16 cellular contexts compared by ENCODE assay signal in genomic region chr16:5451641-5452040, GRCh38.
DNase-seq lines count a peak whose midpoint lies in the region; ATAC-seq, FAIRE-seq and TF ChIP-seq lines count a peak whose summit lies in the region.
"Had no signal": no experiment of that assay in that cellular context is flagged by ENCODE, and none has a peak within 500 bp of the region (broad histone marks: within the 10 kb centered on the region; RNA-seq: fewer than 3 reads in every experiment).

No MANE protein-coding gene starts in this region.

- no peak overlapping the region for H4K5ac ChIP-seq in H9 (ENCODE audit: insufficient read length, low read depth, low read length)
- H4K5ac ChIP-seq in H1 (ENCODE audit: insufficient read length, low read depth, low read length): no peak overlapping the region

- H3K4me1 Mint-ChIP-seq in H9: peaks cover 60 to 62% of the 10 kb centered on the region in 2 experiments
- H3K4me1 Mint-ChIP-seq: CD14-positive monocyte had no signal

- H3K79me1 ChIP-seq in H9 (ENCODE audit: insufficient read depth, low read depth, low read length, poor library complexity, severe bottlenecking) (no peaks in the 10 kb centered on the region), H1 (ENCODE audit: low read depth, low read length) (no peaks in the 10 kb centered on the region), trophoblast cell (ENCODE audit: low read length) (no peaks in the 10 kb centered on the region)

- no peak for TF ChIP-seq RAD21 in H1 (IDR thresholded peaks at IDR 0.05 in 1 of 2, conservative IDR thresholded peaks at IDR 0.05 in 1 of 2; ENCODE audit: low read depth in 2 of 2, low read length in 2 of 2)

- no peak overlapping the region for H2AK5ac ChIP-seq in H9 (ENCODE audit: insufficient read length, low read length)
- no peak overlapping the region for H2AK5ac ChIP-seq in H1 (ENCODE audit: low read depth, low read length)
- H2AK5ac ChIP-seq in trophoblast cell (ENCODE audit: low read length): no peak overlapping the region

- peaks cover 0 to 2% of the 10 kb centered on the region in 2 experiments; a peak in 1 of 5 replicates for H3K9me3 Mint-ChIP-seq in H9
- H3K9me3 Mint-ChIP-seq: CD8-positive, alpha-beta T cell had no signal

- H2BK12ac ChIP-seq in H9 (ENCODE audit: insufficient read length, low read depth, low read length) (no peak overlapping the region), H1 (ENCODE audit: low read depth, low read length) (peak overlapping the region; percentile 40; the same call in 1 of the 2 replicates), trophoblast cell (ENCODE audit: low read length) (no peak overlapping the region)

- H4K8ac ChIP-seq in H9 (replicated peaks; ENCODE audit: insufficient read length, low read depth, low read length) (no peak overlapping the region), H1 (ENCODE audit: extremely low read depth, insufficient read depth, low read length) (no peak overlapping the region), trophoblast cell (ENCODE audit: low read depth, low read length) (no peak overlapping the region)

- no peak overlapping the region for H3K56ac ChIP-seq in H9 (ENCODE audit: insufficient read length, low read depth, low read length)
- H3K56ac ChIP-seq in H1 (replicated peaks; ENCODE audit: insufficient read length, low read depth, low read length): no peak overlapping the region

- H3K79me2 ChIP-seq in H9 (ENCODE audit: insufficient read depth, low read length) (no peaks in the 10 kb centered on the region), H1 (ENCODE audit: control insufficient read depth in 1 of 2, insufficient read depth in 2 of 2, low read length in 2 of 2) (no peaks in the 10 kb centered on the region), trophoblast cell (ENCODE audit: control insufficient read depth, insufficient read depth, low read length, poor library complexity) (no peaks in the 10 kb centered on the region)

- H3K36me3 ChIP-seq in H1 (ENCODE audit: control insufficient read depth in 2 of 4, insufficient read depth in 4 of 4, low read length in 3 of 4): no peaks in the 10 kb centered on the region
- H3K36me3 ChIP-seq in iPS-18a (ENCODE audit: control insufficient read depth, low read depth, low read length): no peaks in the 10 kb centered on the region
- no peaks in the 10 kb centered on the region for H3K36me3 ChIP-seq in trophoblast cell (ENCODE audit: control insufficient read depth in 1 of 2, insufficient read depth in 2 of 2, low read length in 2 of 2)
- H3K36me3 ChIP-seq: HAP-1 had no signal

- H2BK15ac ChIP-seq in H9 (ENCODE audit: low read depth, low read length) (no peak overlapping the region), H1 (ENCODE audit: low read length) (no peak overlapping the region)

- FAIRE-seq in H1 (lab: Jason Lieb, UNC): peak; percentile 97
- FAIRE-seq: A549, D721Med, GM19239 had no signal

- POLR2A ChIA-PET in H1 (lab: Charles Lee; ENCODE audit: partially characterized antibody): interaction anchor here (0.9 to 1.4 kb wide), 2 partner anchors 9 to 16 kb away, joined by 4 read pairs; no protein-coding TSS in a partner anchor

- CTCF ChIA-PET in H1 (lab: Charles Lee; ENCODE audit: partially characterized antibody): interaction anchor here (0.6 to 4.4 kb wide), 7 partner anchors 14 to 1616 kb away, joined by 3 to 22 read pairs (median 4); no protein-coding TSS in a partner anchor

- peak overlapping the region in 1 of 4 experiments; percentile 30; a peak in 2 of 8 replicates for H3K4me3 ChIP-seq in H1 (ENCODE audit: extremely low read depth in 1 of 4, insufficient read depth in 2 of 4, low read depth in 3 of 4, low read length in 4 of 4)
- H3K4me3 ChIP-seq in iPS-18a (ENCODE audit: low read length): peak overlapping the region; percentile 12
- H3K4me3 ChIP-seq in trophoblast cell (ENCODE audit: low read depth, low read length): no peak overlapping the region
- H3K4me3 ChIP-seq: A549, HAP-1 had no signal

- ATAC-seq in GM19455 (IDR thresholded peaks at IDR 0.05; ENCODE audit: unreplicated experiment): no peak
- ATAC-seq: A549; CD8-positive, alpha-beta T cell had no signal

- no peak overlapping the region for H3K9ac ChIP-seq in H9 (ENCODE audit: extremely low read depth, insufficient read length, low read length)
- H3K9ac ChIP-seq in H1 (replicated peaks in 1 of 4; ENCODE audit: extremely low read depth in 1 of 4, low read depth in 3 of 4, low read length in 3 of 4): no peak overlapping the region
- no peak overlapping the region for H3K9ac ChIP-seq in iPS-18a (ENCODE audit: low read length)
- peak overlapping the region; percentile 45 for H3K9ac ChIP-seq in trophoblast cell (ENCODE audit: low read length)

- H3K23me2 ChIP-seq in H9 (ENCODE audit: insufficient read length, low read depth, low read length, poor library complexity, severe bottlenecking): peaks cover 2% of the 10 kb centered on the region
- H3K23me2 ChIP-seq in H1 (ENCODE audit: low read depth, low read length): no peaks in the 10 kb centered on the region

- DNase-seq in H9: peak; percentile 66
- DNase-seq in H1 (ENCODE audit: low read depth in 1 of 2, low spot score in 2 of 2): no peak
- no peak for DNase-seq in trophoblast cell
- DNase-seq in NCI-H2107 (lab: John Stamatoyannopoulos, UW): no peak
- DNase-seq in nucleus accumbens (lab: John Stamatoyannopoulos, UW): no peak
- DNase-seq: CD8-positive, alpha-beta T cell; COR-L47; DMS153; GF-D8 had no signal

- H4K20me1 ChIP-seq in H9 (ENCODE audit: control insufficient read depth, insufficient read depth, insufficient read length) (no peaks in the 10 kb centered on the region), H1 (replicated peaks in 1 of 2; ENCODE audit: control insufficient read depth in 1 of 2, insufficient read depth in 2 of 2, low read length in 2 of 2) (no peaks in the 10 kb centered on the region)

- no peak overlapping the region for H2BK120ac ChIP-seq in H9 (ENCODE audit: low read depth, low read length, poor library complexity, severe bottlenecking)
- H2BK120ac ChIP-seq in H1 (replicated peaks; ENCODE audit: low read depth, low read length): no peak overlapping the region
- no peak overlapping the region for H2BK120ac ChIP-seq in trophoblast cell (ENCODE audit: insufficient read depth, low read length, poor library complexity)

- H3K18ac ChIP-seq in H9 (ENCODE audit: insufficient read length, low read depth, low read length) (no peak overlapping the region), H1 (ENCODE audit: extremely low read depth, low read length) (no peak overlapping the region), trophoblast cell (ENCODE audit: low read length) (no peak overlapping the region)

- H2BK20ac ChIP-seq in H9 (ENCODE audit: low read depth, low read length, poor library complexity, severe bottlenecking): no peak overlapping the region
- H2BK20ac ChIP-seq in H1 (ENCODE audit: low read length): no peak overlapping the region

- H2AFZ ChIP-seq in H9 (ENCODE audit: low read length) (no peak overlapping the region), H1 (ENCODE audit: low read length) (no peak overlapping the region), trophoblast cell (ENCODE audit: insufficient read depth, low read length, poor library complexity) (no peak overlapping the region)

- H3K23ac ChIP-seq in H9 (ENCODE audit: insufficient read length, low read depth, low read length) (no peak overlapping the region), H1 (ENCODE audit: insufficient read length) (no peak overlapping the region), trophoblast cell (ENCODE audit: low read length) (no peak overlapping the region)

- H3K27ac ChIP-seq in H9 (ENCODE audit: insufficient read length, low read depth, low read length) (no peak overlapping the region), H1 (ENCODE audit: low read depth, low read length) (no peak overlapping the region), iPS-18a (ENCODE audit: low read length) (no peak overlapping the region), trophoblast cell (ENCODE audit: low read depth, low read length) (no peak overlapping the region)
- H3K27ac ChIP-seq: A549 had no signal

- H4K12ac ChIP-seq in trophoblast cell (ENCODE audit: low read depth, low read length): no peak overlapping the region

- H2BK5ac ChIP-seq in H9 (ENCODE audit: insufficient read length, low read length) (no peak overlapping the region), H1 (ENCODE audit: low read depth, low read length) (peak overlapping the region; percentile 35; the same call in 1 of the 2 replicates), trophoblast cell (ENCODE audit: low read depth, low read length, poor library complexity) (no peak overlapping the region)

- peak overlapping the region in 2 of 3 experiments; percentile 65 to 70; a peak in 4 of 7 replicates for H3K27ac Mint-ChIP-seq in H9
- H3K27ac Mint-ChIP-seq: CD8-positive, alpha-beta T cell had no signal

- H3K27me3 ChIP-seq in H9 (ENCODE audit: insufficient read depth, low read length) (no peaks in the 10 kb centered on the region), H1 (replicated peaks in 1 of 4; ENCODE audit: control insufficient read depth in 3 of 4, extremely low read depth in 1 of 4, insufficient read depth in 3 of 4, low read length in 3 of 4) (no peaks in the 10 kb centered on the region), iPS-18a (ENCODE audit: control insufficient read depth, insufficient read depth, low read length) (peaks cover 6% of the 10 kb centered on the region), trophoblast cell (ENCODE audit: insufficient read depth, low read length) (no peaks in the 10 kb centered on the region)

- H4K91ac ChIP-seq in H9 (ENCODE audit: insufficient read length, low read depth, low read length): no peak overlapping the region
- no peak overlapping the region for H4K91ac ChIP-seq in H1 (replicated peaks; ENCODE audit: insufficient read length, low read length)
- no peak overlapping the region for H4K91ac ChIP-seq in trophoblast cell (ENCODE audit: low read depth, low read length)

- H3K36me3 Mint-ChIP-seq in H9 (ENCODE audit: insufficient read depth in 1 of 3, low read depth in 3 of 3): peaks cover 0 to 6% (median 2%) of the 10 kb centered on the region in 3 experiments; a peak in 3 of 7 replicates
- H3K36me3 Mint-ChIP-seq: CD14-positive monocyte; CD8-positive, alpha-beta T cell had no signal

- H3K27me3 Mint-ChIP-seq in H9 (ENCODE audit: low read depth): peaks cover 67% of the 10 kb centered on the region

- H3K4me3 Mint-ChIP-seq in H9: peak overlapping the region in 1 of 2 experiments; percentile 39; a peak in 4 of 5 replicates
- H3K4me3 Mint-ChIP-seq: CD14-positive monocyte; CD8-positive, alpha-beta T cell had no signal

- H3K4me1 ChIP-seq in H9 (ENCODE audit: insufficient read depth, low read length) (peaks cover 7% of the 10 kb centered on the region; the same call in 1 of the 2 replicates), H1 (replicated peaks in 1 of 4; ENCODE audit: control insufficient read depth in 3 of 4, insufficient read depth in 4 of 4, low read length in 3 of 4) (peaks cover 18 to 24% (median 20%) of the 10 kb centered on the region in 4 experiments), iPS-18a (ENCODE audit: control insufficient read depth, low read depth, low read length) (peaks cover 30% of the 10 kb centered on the region), trophoblast cell (ENCODE audit: control insufficient read depth in 1 of 2, insufficient read depth in 2 of 2, low read length in 2 of 2) (no peaks in the 10 kb centered on the region)
- H3K4me1 ChIP-seq: A549, HAP-1 had no signal

- H3T11ph ChIP-seq in H9 (ENCODE audit: low read length): no peak overlapping the region

- no peak overlapping the region for H3K14ac ChIP-seq in H9 (ENCODE audit: insufficient read depth, low read length)
- no peak overlapping the region for H3K14ac ChIP-seq in H1 (ENCODE audit: insufficient read length)
- no peak overlapping the region for H3K14ac ChIP-seq in trophoblast cell (ENCODE audit: low read length)

- H3K4me2 ChIP-seq in H9 (ENCODE audit: insufficient read depth, insufficient read length, low read length): peak overlapping the region; percentile 53
- H3K4me2 ChIP-seq in H1 (ENCODE audit: insufficient read depth in 1 of 2, low read depth in 2 of 2, low read length in 2 of 2): peak overlapping the region; percentile 36 to 55
- no peak overlapping the region for H3K4me2 ChIP-seq in trophoblast cell (ENCODE audit: low read length)
- H3K4me2 ChIP-seq: A549 had no signal

- no peak overlapping the region for H3K4ac ChIP-seq in H9 (ENCODE audit: low read depth, low read length)
- H3K4ac ChIP-seq in H1 (replicated peaks; ENCODE audit: insufficient read length, low read depth, low read length): no peak overlapping the region
- H3K4ac ChIP-seq in trophoblast cell (ENCODE audit: low read depth, low read length): no peak overlapping the region

- WGBS in H9 (ENCODE audit: extremely low coverage, insufficient read length, low lambda C conversion rate): no CpG with 5 or more reads among the region's 7 CpGs
- 12% methylated on average over 7 of the region's 7 CpGs; no CpG with 5 or more reads in 1 of the 2 experiments for WGBS in H1 (ENCODE audit: extremely low coverage in 1 of 2, insufficient coverage in 1 of 2, insufficient read length in 1 of 2, insufficient replicate concordance in 2 of 2, low coverage in 1 of 2, low lambda C conversion rate in 2 of 2, missing lambda C conversion rate in 1 of 2), 2 experiments
- WGBS in trophoblast cell (ENCODE audit: extremely low coverage, insufficient coverage, insufficient read length): no CpG with 5 or more reads among the region's 7 CpGs

- TF ChIP-seq CTCF in H9 (conservative IDR thresholded peaks at IDR 0.05): no peak
- no peak for TF ChIP-seq CTCF in H1 (IDR thresholded peaks at IDR 0.05; ENCODE audit: control extremely low read depth in 1 of 3, insufficient read depth in 1 of 3, low read depth in 1 of 3, low read length in 3 of 3)

- TF ChIP-seq EP300 in H1 (IDR thresholded peaks at IDR 0.05; ENCODE audit: borderline replicate concordance in 1 of 2, low read depth in 2 of 2, low read length in 2 of 2): no peak

- no peak for TF ChIP-seq POLR2A in H1 (IDR thresholded peaks at IDR 0.05; ENCODE audit: control extremely low read depth in 1 of 2, low read depth in 2 of 2, low read length in 2 of 2)

- H3K9me3 ChIP-seq in H9 (ENCODE audit: control insufficient read depth, low read depth, low read length): no peaks in the 10 kb centered on the region
- H3K9me3 ChIP-seq in H1 (ENCODE audit: insufficient read depth in 2 of 2, low read depth in 1 of 2, low read length in 1 of 2): no peaks in the 10 kb centered on the region
- no peaks in the 10 kb centered on the region for H3K9me3 ChIP-seq in iPS-18a (ENCODE audit: control insufficient read depth, low read depth, low read length)
- no peaks in the 10 kb centered on the region for H3K9me3 ChIP-seq in trophoblast cell (ENCODE audit: insufficient read depth, low read depth, low read length)
- H3K9me3 ChIP-seq: A549, HAP-1 had no signal
